In the genomic region with DNA sequence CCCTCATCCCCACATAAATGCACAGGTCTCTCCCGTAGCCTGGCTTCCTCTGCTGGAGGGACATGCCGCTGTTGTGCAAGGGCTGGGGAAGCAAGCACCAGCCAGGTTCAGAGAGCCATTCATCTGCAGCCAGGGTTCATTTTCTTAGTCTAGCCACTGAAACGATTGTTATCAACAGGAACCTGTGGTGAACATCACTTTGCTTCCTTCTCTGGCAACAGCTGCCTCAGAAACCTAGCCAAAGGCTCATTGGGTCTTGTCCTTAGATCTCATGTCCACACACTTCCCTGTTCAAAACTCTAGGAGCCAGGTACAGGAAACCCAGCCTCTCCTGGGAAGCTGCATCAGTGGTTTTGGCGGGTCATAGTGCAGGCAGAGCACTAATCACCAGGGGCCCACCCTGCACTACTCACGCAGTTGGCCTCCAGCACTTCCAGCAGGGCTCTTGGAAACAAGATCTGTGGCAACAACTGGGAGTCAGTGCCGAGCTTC, we compare ENCODE assay signal across 8 cellular contexts. TPM values are rescaled to one million over a fixed set of nuclear protein-coding genes. Genes with fewer than 3 reads are reported as not detected.
A peak's percentile ranks its signal among the peaks of the same experiment; 100 is the strongest.
DNase-seq lines count a peak whose midpoint lies in the region; ATAC-seq and TF ChIP-seq lines count a peak whose summit lies in the region.

No MANE protein-coding gene starts in this region.

- ATAC-seq in GM18502 (IDR thresholded peaks at IDR 0.05; ENCODE audit: poor library complexity, unreplicated experiment): peak; percentile 73
- ATAC-seq in HG02588 (IDR thresholded peaks at IDR 0.05; ENCODE audit: unreplicated experiment): peak; percentile 38

- H3K9me3 ChIP-seq in OCI-LY1 (ENCODE audit: low read length) (no peaks in the 10 kb centered on the region), skeletal muscle tissue (ENCODE audit: control insufficient read depth in 3 of 3, low read length in 3 of 3) (no peaks in the 10 kb centered on the region)

- H3K27me3 ChIP-seq in OCI-LY1 (ENCODE audit: insufficient read depth, low read length) (no peaks in the 10 kb centered on the region), skeletal muscle tissue (ENCODE audit: control insufficient read depth in 3 of 3, insufficient read depth in 3 of 3, low read length in 3 of 3) (no peaks in the 10 kb centered on the region)

- H3K4me1 ChIP-seq in OCI-LY1 (ENCODE audit: insufficient read depth, low read length, severe bottlenecking) (no peaks in the 10 kb centered on the region), skeletal muscle tissue (ENCODE audit: control insufficient read depth in 3 of 3, insufficient read depth in 3 of 3, low read length in 3 of 3) (peaks cover 13 to 22% (median 20%) of the 10 kb centered on the region in 3 donors)

- no peaks in the 10 kb centered on the region for H4K20me1 ChIP-seq in OCI-LY1 (ENCODE audit: insufficient read depth, low read length)

- H3F3A ChIP-seq in OCI-LY1 (ENCODE audit: insufficient read depth, low read length): peaks cover 3% of the 10 kb centered on the region; the same call in 1 of the 2 replicates

- no peak overlapping the region for H3K4me3 ChIP-seq in OCI-LY1 (ENCODE audit: low read depth, low read length, poor library complexity, severe bottlenecking)
- H3K4me3 ChIP-seq in cardiac fibroblast (replicated peaks in 1 of 2; ENCODE audit: low read depth in 2 of 2, low read length in 2 of 2): no peak overlapping the region
- H3K4me3 ChIP-seq in skeletal muscle tissue (ENCODE audit: low read length in 3 of 3): no peak overlapping the region

- H3K36me3 ChIP-seq in OCI-LY1 (ENCODE audit: insufficient read depth, low read length): peaks cover 66% of the 10 kb centered on the region
- peaks cover 11 to 17% (median 15%) of the 10 kb centered on the region in 3 donors for H3K36me3 ChIP-seq in skeletal muscle tissue (ENCODE audit: control insufficient read depth in 3 of 3, insufficient read depth in 3 of 3, low read length in 3 of 3)

- no peaks in the 10 kb centered on the region for H3K79me2 ChIP-seq in OCI-LY1 (ENCODE audit: insufficient read depth, low read length)

- no peak overlapping the region for H2AFZ ChIP-seq in OCI-LY1 (ENCODE audit: low read length)

- H3K27ac ChIP-seq in OCI-LY1 (ENCODE audit: low read depth, low read length, poor library complexity, severe bottlenecking) (peak overlapping the region; percentile 45), skeletal muscle tissue (ENCODE audit: low read depth, low read length) (peak overlapping the region; percentile 54)

- no peak for TF ChIP-seq CTCF in OCI-LY1 (IDR thresholded peaks at IDR 0.05; ENCODE audit: low read length)
- TF ChIP-seq CTCF in cardiac fibroblast (IDR thresholded peaks at IDR 0.05; ENCODE audit: low read depth, low read length): no peak

- no peaks in the 10 kb centered on the region for H3K9me2 ChIP-seq in OCI-LY1 (ENCODE audit: low read depth, low read length)

- H3K4me2 ChIP-seq in OCI-LY1 (ENCODE audit: low read length): no peak overlapping the region

- DNase-seq in cardiac fibroblast (ENCODE audit: low read depth in 2 of 2): peak; percentile 28 to 46
- DNase-seq in NCI-H748 (lab: John Stamatoyannopoulos, UW; ENCODE audit: unreplicated experiment): no peak
- no peak for DNase-seq in NCI-H2227 (lab: John Stamatoyannopoulos, UW; ENCODE audit: unreplicated experiment)
- DNase-seq in SW 1271 (lab: John Stamatoyannopoulos, UW): no peak

- H3K9ac ChIP-seq in OCI-LY1 (ENCODE audit: low read length): no peak overlapping the region
- H3K9ac ChIP-seq in skeletal muscle tissue (ENCODE audit: low read depth in 1 of 3, low read length in 3 of 3): peak overlapping the region in 2 of 3 donors; percentile 17 to 25

RNA-seq across cellular contexts. Expression of a gene that starts 47.0 kb away (rescaled TPM):
- 26.6 TPM for total RNA-seq in skeletal muscle tissue

RNA-seq across cellular contexts. Expression of a gene that starts 47.3 kb away (rescaled TPM):
- total RNA-seq in skeletal muscle tissue: 17.7 TPM

Comparison
In these comparisons a context has a peak if more than half of its experiments do, and no peak if none do; other contexts are left out.
1. DNase-seq: peak in cardiac fibroblast (2 of 2); none in NCI-H748 (single experiment), NCI-H2227 (single experiment) and SW 1271 (0 of 2).